ENCODE assay signal across 1 cellular context in the genomic region with DNA sequence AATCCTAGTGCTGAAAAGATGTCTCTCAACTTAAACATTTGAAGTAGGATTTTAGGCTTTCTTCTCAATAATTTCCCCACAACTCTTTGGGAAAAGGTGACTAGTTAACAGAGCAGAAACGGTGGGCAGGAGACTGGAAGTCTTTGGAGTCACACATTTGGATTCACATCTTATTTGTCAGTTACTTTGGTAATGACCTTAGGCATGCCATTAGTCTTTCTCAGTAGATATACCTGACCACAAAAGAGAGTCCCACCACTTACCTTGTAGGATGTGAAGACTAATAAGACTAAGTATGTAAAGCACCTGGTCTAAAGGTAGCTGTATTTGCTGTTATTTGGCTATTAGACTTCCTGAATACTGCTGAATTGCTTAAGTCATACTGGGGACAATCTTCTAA.
TF ChIP-seq lines count a peak whose summit lies in the region.

No MANE protein-coding gene starts in this region.

TF ChIP-seq in GM23338, 12 proteins besides CTCF, POLR2A, EP300 and RAD21:
- TF ChIP-seq, protein P1, sequence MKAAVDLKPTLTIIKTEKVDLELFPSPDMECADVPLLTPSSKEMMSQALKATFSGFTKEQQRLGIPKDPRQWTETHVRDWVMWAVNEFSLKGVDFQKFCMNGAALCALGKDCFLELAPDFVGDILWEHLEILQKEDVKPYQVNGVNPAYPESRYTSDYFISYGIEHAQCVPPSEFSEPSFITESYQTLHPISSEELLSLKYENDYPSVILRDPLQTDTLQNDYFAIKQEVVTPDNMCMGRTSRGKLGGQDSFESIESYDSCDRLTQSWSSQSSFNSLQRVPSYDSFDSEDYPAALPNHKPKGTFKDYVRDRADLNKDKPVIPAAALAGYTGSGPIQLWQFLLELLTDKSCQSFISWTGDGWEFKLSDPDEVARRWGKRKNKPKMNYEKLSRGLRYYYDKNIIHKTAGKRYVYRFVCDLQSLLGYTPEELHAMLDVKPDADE (IDR thresholded peaks at IDR 0.05) = no peak
- TF ChIP-seq, protein P2, sequence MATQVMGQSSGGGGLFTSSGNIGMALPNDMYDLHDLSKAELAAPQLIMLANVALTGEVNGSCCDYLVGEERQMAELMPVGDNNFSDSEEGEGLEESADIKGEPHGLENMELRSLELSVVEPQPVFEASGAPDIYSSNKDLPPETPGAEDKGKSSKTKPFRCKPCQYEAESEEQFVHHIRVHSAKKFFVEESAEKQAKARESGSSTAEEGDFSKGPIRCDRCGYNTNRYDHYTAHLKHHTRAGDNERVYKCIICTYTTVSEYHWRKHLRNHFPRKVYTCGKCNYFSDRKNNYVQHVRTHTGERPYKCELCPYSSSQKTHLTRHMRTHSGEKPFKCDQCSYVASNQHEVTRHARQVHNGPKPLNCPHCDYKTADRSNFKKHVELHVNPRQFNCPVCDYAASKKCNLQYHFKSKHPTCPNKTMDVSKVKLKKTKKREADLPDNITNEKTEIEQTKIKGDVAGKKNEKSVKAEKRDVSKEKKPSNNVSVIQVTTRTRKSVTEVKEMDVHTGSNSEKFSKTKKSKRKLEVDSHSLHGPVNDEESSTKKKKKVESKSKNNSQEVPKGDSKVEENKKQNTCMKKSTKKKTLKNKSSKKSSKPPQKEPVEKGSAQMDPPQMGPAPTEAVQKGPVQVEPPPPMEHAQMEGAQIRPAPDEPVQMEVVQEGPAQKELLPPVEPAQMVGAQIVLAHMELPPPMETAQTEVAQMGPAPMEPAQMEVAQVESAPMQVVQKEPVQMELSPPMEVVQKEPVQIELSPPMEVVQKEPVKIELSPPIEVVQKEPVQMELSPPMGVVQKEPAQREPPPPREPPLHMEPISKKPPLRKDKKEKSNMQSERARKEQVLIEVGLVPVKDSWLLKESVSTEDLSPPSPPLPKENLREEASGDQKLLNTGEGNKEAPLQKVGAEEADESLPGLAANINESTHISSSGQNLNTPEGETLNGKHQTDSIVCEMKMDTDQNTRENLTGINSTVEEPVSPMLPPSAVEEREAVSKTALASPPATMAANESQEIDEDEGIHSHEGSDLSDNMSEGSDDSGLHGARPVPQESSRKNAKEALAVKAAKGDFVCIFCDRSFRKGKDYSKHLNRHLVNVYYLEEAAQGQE (IDR thresholded peaks at IDR 0.05; ENCODE audit: unreplicated experiment) = no peak
- TF ChIP-seq ZNF114 (CRISPR knock-in tag; IDR thresholded peaks at IDR 0.05) (no peak), NANOG (IDR thresholded peaks at IDR 0.05; ENCODE audit: borderline replicate concordance) (no peak), JUNB (IDR thresholded peaks at IDR 0.05; ENCODE audit: unreplicated experiment) (no peak), EZH2 (IDR thresholded peaks at IDR 0.05; ENCODE audit: low read depth, unreplicated experiment) (no peak), POLR2AphosphoS5 (IDR thresholded peaks at IDR 0.05; ENCODE audit: low read depth) (no peak), EZH2phosphoT487 (IDR thresholded peaks at IDR 0.05; ENCODE audit: unreplicated experiment) (no peak), ZNF331 (CRISPR knock-in tag; IDR thresholded peaks at IDR 0.05; ENCODE audit: low read depth) (no peak), STAT1 (IDR thresholded peaks at IDR 0.05; ENCODE audit: unreplicated experiment) (no peak), CREB1 (CRISPR knock-in tag; IDR thresholded peaks at IDR 0.05; ENCODE audit: low read depth) (no peak)
- TF ChIP-seq, protein P3, sequence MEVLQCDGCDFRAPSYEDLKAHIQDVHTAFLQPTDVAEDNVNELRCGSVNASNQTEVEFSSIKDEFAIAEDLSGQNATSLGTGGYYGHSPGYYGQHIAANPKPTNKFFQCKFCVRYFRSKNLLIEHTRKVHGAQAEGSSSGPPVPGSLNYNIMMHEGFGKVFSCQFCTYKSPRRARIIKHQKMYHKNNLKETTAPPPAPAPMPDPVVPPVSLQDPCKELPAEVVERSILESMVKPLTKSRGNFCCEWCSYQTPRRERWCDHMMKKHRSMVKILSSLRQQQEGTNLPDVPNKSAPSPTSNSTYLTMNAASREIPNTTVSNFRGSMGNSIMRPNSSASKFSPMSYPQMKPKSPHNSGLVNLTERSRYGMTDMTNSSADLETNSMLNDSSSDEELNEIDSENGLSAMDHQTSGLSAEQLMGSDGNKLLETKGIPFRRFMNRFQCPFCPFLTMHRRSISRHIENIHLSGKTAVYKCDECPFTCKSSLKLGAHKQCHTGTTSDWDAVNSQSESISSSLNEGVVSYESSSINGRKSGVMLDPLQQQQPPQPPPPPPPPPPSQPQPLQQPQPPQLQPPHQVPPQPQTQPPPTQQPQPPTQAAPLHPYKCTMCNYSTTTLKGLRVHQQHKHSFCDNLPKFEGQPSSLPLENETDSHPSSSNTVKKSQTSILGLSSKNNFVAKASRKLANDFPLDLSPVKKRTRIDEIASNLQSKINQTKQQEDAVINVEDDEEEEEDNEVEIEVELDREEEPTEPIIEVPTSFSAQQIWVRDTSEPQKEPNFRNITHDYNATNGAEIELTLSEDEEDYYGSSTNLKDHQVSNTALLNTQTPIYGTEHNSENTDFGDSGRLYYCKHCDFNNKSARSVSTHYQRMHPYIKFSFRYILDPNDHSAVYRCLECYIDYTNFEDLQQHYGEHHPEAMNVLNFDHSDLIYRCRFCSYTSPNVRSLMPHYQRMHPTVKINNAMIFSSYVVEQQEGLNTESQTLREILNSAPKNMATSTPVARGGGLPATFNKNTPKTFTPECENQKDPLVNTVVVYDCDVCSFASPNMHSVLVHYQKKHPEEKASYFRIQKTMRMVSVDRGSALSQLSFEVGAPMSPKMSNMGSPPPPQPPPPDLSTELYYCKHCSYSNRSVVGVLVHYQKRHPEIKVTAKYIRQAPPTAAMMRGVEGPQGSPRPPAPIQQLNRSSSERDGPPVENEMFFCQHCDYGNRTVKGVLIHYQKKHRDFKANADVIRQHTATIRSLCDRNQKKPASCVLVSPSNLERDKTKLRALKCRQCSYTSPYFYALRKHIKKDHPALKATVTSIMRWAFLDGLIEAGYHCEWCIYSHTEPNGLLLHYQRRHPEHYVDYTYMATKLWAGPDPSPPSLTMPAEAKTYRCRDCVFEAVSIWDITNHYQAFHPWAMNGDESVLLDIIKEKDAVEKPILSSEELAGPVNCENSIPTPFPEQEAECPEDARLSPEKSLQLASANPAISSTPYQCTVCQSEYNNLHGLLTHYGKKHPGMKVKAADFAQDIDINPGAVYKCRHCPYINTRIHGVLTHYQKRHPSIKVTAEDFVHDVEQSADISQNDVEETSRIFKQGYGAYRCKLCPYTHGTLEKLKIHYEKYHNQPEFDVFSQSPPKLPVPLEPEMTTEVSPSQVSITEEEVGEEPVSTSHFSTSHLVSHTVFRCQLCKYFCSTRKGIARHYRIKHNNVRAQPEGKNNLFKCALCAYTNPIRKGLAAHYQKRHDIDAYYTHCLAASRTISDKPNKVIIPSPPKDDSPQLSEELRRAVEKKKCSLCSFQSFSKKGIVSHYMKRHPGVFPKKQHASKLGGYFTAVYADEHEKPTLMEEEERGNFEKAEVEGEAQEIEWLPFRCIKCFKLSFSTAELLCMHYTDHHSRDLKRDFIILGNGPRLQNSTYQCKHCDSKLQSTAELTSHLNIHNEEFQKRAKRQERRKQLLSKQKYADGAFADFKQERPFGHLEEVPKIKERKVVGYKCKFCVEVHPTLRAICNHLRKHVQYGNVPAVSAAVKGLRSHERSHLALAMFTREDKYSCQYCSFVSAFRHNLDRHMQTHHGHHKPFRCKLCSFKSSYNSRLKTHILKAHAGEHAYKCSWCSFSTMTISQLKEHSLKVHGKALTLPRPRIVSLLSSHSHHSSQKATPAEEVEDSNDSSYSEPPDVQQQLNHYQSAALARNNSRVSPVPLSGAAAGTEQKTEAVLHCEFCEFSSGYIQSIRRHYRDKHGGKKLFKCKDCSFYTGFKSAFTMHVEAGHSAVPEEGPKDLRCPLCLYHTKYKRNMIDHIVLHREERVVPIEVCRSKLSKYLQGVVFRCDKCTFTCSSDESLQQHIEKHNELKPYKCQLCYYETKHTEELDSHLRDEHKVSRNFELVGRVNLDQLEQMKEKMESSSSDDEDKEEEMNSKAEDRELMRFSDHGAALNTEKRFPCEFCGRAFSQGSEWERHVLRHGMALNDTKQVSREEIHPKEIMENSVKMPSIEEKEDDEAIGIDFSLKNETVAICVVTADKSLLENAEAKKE (CRISPR knock-in tag; IDR thresholded peaks at IDR 0.05) = no peak
